Comparison of ENCODE assay signal across 2 cellular contexts in genomic region chr6:333379-334002, GRCh38.
TF ChIP-seq lines count a peak whose summit lies in the region.

No MANE protein-coding gene starts in this region.

TF ChIP-seq in IMR-90, 13 proteins besides CTCF, POLR2A, EP300 and RAD21:
- no peak for TF ChIP-seq ELK1 (IDR thresholded peaks at IDR 0.05; ENCODE audit: borderline replicate concordance, low read depth, low read length)

TF ChIP-seq in HEK293T, 16 proteins besides CTCF, POLR2A, EP300 and RAD21:
- no peak for TF ChIP-seq L3MBTL2 (conservative IDR thresholded peaks at IDR 0.05)
- no peak for TF ChIP-seq SP1 (IDR thresholded peaks at IDR 0.05)
- no peak for TF ChIP-seq LEF1 (IDR thresholded peaks at IDR 0.05; ENCODE audit: borderline replicate concordance)
- TF ChIP-seq PKNOX1 (IDR thresholded peaks at IDR 0.05), result no peak
- no peak for TF ChIP-seq BHLHE40 (IDR thresholded peaks at IDR 0.05; ENCODE audit: borderline replicate concordance)
- no peak for TF ChIP-seq FOXK2 (IDR thresholded peaks at IDR 0.05)
- TF ChIP-seq ZNF384 (IDR thresholded peaks at IDR 0.05), result no peak
- no peak for TF ChIP-seq CTBP1 (IDR thresholded peaks at IDR 0.05; ENCODE audit: borderline replicate concordance)
- no peak for TF ChIP-seq FOXM1 (IDR thresholded peaks at IDR 0.05; ENCODE audit: borderline replicate concordance)
- no peak for TF ChIP-seq NFRKB (IDR thresholded peaks at IDR 0.05)
- TF ChIP-seq ARNT (IDR thresholded peaks at IDR 0.05), result no peak
- no peak for TF ChIP-seq HDGF (IDR thresholded peaks at IDR 0.05; ENCODE audit: borderline replicate concordance)
- TF ChIP-seq ELF4 (IDR thresholded peaks at IDR 0.05), result no peak
- no peak for TF ChIP-seq TARDBP (IDR thresholded peaks at IDR 0.05)
- TF ChIP-seq SUZ12 (IDR thresholded peaks at IDR 0.05), result no peak
- no peak for TF ChIP-seq FOXA1 (IDR thresholded peaks at IDR 0.05)
